Comparison of ENCODE assay signal across 14 cellular contexts in genomic region chr10:131159771-131160170, GRCh38.
DNase-seq lines count a peak whose midpoint lies in the region; ATAC-seq, FAIRE-seq and TF ChIP-seq lines count a peak whose summit lies in the region.
"Had no signal": no experiment of that assay in that cellular context is flagged by ENCODE, and none has a peak within 500 bp of the region (broad histone marks: within the 10 kb centered on the region; RNA-seq: fewer than 3 reads in every experiment).

No MANE protein-coding gene starts in this region.

- no peak overlapping the region for H4K8ac ChIP-seq in H1 (ENCODE audit: extremely low read depth, insufficient read depth, low read length)

- no peak overlapping the region for H3K4me2 ChIP-seq in H1 (ENCODE audit: insufficient read depth in 1 of 2, low read depth in 2 of 2, low read length in 2 of 2)
- H3K4me2 ChIP-seq: A549 had no signal

- TF ChIP-seq RAD21 in H1 (IDR thresholded peaks at IDR 0.05 in 1 of 2, conservative IDR thresholded peaks at IDR 0.05 in 1 of 2; ENCODE audit: low read depth in 2 of 2, low read length in 2 of 2), result no peak

- no peaks in the 10 kb centered on the region for H3K9me3 ChIP-seq in H1 (ENCODE audit: insufficient read depth in 2 of 2, low read depth in 1 of 2, low read length in 1 of 2)
- H3K9me3 ChIP-seq: A549 had no signal

- H3K27me3 ChIP-seq in H1 (replicated peaks in 1 of 4; ENCODE audit: control insufficient read depth in 3 of 4, extremely low read depth in 1 of 4, insufficient read depth in 3 of 4, low read length in 3 of 4), result no peaks in the 10 kb centered on the region
- H3K27me3 ChIP-seq: SJSA1 had no signal

- 87% methylated on average over 9 of the region's 9 CpGs; no CpG with 5 or more reads in 1 of the 2 experiments for WGBS in H1 (ENCODE audit: extremely low coverage in 1 of 2, insufficient coverage in 1 of 2, insufficient read length in 1 of 2, insufficient replicate concordance in 2 of 2, low coverage in 1 of 2, low lambda C conversion rate in 2 of 2, missing lambda C conversion rate in 1 of 2), 2 experiments

- POLR2A ChIA-PET in H1 (lab: Charles Lee; ENCODE audit: partially characterized antibody), result no interaction called here

- no peaks in the 10 kb centered on the region for H3K23me2 ChIP-seq in H1 (ENCODE audit: low read depth, low read length)

- no peaks in the 10 kb centered on the region for H3K4me1 ChIP-seq in H1 (replicated peaks in 1 of 4; ENCODE audit: control insufficient read depth in 3 of 4, insufficient read depth in 4 of 4, low read length in 3 of 4)
- H3K4me1 ChIP-seq: A549, SJSA1 had no signal

- H2AFZ ChIP-seq in H1 (ENCODE audit: low read length), result no peak overlapping the region

- no peaks in the 10 kb centered on the region for H3K79me2 ChIP-seq in H1 (ENCODE audit: control insufficient read depth in 1 of 2, insufficient read depth in 2 of 2, low read length in 2 of 2)

- H4K20me1 ChIP-seq in H1 (replicated peaks in 1 of 2; ENCODE audit: control insufficient read depth in 1 of 2, insufficient read depth in 2 of 2, low read length in 2 of 2), result no peaks in the 10 kb centered on the region

- no peak overlapping the region for H2BK20ac ChIP-seq in H1 (ENCODE audit: low read length)

- no peak overlapping the region for H3K18ac ChIP-seq in H1 (ENCODE audit: extremely low read depth, low read length)

- no peak for TF ChIP-seq POLR2A in H1 (IDR thresholded peaks at IDR 0.05; ENCODE audit: control extremely low read depth in 1 of 2, low read depth in 2 of 2, low read length in 2 of 2)

- CTCF ChIA-PET in H1 (lab: Charles Lee; ENCODE audit: partially characterized antibody), result interaction anchor here (0.6 to 1.1 kb wide), 2 partner anchors 73 to 378 kb away, joined by 3 read pairs; no protein-coding TSS in a partner anchor

- peak; percentile 14 for DNase-seq in NCI-H510A treated with DMSO at 0.1 percent for 48 hours (lab: John Stamatoyannopoulos, UW)
- DNase-seq in NCI-H510A (lab: John Stamatoyannopoulos, UW), result no peak
- peak; percentile 73 for DNase-seq in NCI-H2171 treated with DMSO at 0.1 percent for 48 hours (lab: John Stamatoyannopoulos, UW)
- no peak for DNase-seq in H1 (ENCODE audit: low read depth in 1 of 2, low spot score in 2 of 2)
- no peak for DNase-seq in NCI-H446 (lab: John Stamatoyannopoulos, UW)
- DNase-seq in NCI-H774 (lab: John Stamatoyannopoulos, UW), result no peak
- DNase-seq: COR-L47, IMR-90, NCI-H524 had no signal

- no peak overlapping the region for H3K4me3 ChIP-seq in H1 (ENCODE audit: extremely low read depth in 1 of 4, insufficient read depth in 2 of 4, low read depth in 3 of 4, low read length in 4 of 4)
- H3K4me3 ChIP-seq: A549, SJSA1 had no signal

- no peak overlapping the region for H2BK15ac ChIP-seq in H1 (ENCODE audit: low read length)

- no peak for TF ChIP-seq EP300 in H1 (IDR thresholded peaks at IDR 0.05; ENCODE audit: borderline replicate concordance in 1 of 2, low read depth in 2 of 2, low read length in 2 of 2)

- H4K5ac ChIP-seq in H1 (ENCODE audit: insufficient read length, low read depth, low read length), result no peak overlapping the region

- H2BK12ac ChIP-seq in H1 (ENCODE audit: low read depth, low read length), result no peak overlapping the region

- peak overlapping the region; percentile 35; the same call in 1 of the 2 replicates for H2BK5ac ChIP-seq in H1 (ENCODE audit: low read depth, low read length)

- H3K23ac ChIP-seq in H1 (ENCODE audit: insufficient read length), result no peak overlapping the region

- no peak overlapping the region for H3K14ac ChIP-seq in H1 (ENCODE audit: insufficient read length)

- no peak overlapping the region for H3K4ac ChIP-seq in H1 (replicated peaks; ENCODE audit: insufficient read length, low read depth, low read length)

- no peak for ATAC-seq in HG02938 (IDR thresholded peaks at IDR 0.05; ENCODE audit: unreplicated experiment)
- ATAC-seq: A549 had no signal

- no peak overlapping the region for H3K9ac ChIP-seq in H1 (replicated peaks in 1 of 4; ENCODE audit: extremely low read depth in 1 of 4, low read depth in 3 of 4, low read length in 3 of 4)

- H3K27ac ChIP-seq in H1 (ENCODE audit: low read depth, low read length), result no peak overlapping the region
- H3K27ac ChIP-seq: A549, RWPE1, SJSA1 had no signal

- FAIRE-seq in H1 (lab: Jason Lieb, UNC), result no peak
- FAIRE-seq: A549, H54 had no signal

- no peak for TF ChIP-seq CTCF in H1 (IDR thresholded peaks at IDR 0.05; ENCODE audit: control extremely low read depth in 1 of 3, insufficient read depth in 1 of 3, low read depth in 1 of 3, low read length in 3 of 3)

- no peaks in the 10 kb centered on the region for H3K79me1 ChIP-seq in H1 (ENCODE audit: low read depth, low read length)

- H3K36me3 ChIP-seq in H1 (ENCODE audit: control insufficient read depth in 2 of 4, insufficient read depth in 4 of 4, low read length in 3 of 4), result no peaks in the 10 kb centered on the region
- H3K36me3 ChIP-seq: SJSA1 had no signal

- no peak overlapping the region for H3K56ac ChIP-seq in H1 (replicated peaks; ENCODE audit: insufficient read length, low read depth, low read length)

- H2BK120ac ChIP-seq in H1 (replicated peaks; ENCODE audit: low read depth, low read length), result no peak overlapping the region

- H4K91ac ChIP-seq in H1 (replicated peaks; ENCODE audit: insufficient read length, low read length), result no peak overlapping the region

- no peak overlapping the region for H2AK5ac ChIP-seq in H1 (ENCODE audit: low read depth, low read length)

TF ChIP-seq in H1, 55 proteins besides CTCF, POLR2A, EP300 and RAD21:
- no peak for TF ChIP-seq RBBP5 (IDR thresholded peaks at IDR 0.05; ENCODE audit: borderline replicate concordance, low read depth, low read length)
- TF ChIP-seq CTBP2 (IDR thresholded peaks at IDR 0.05; ENCODE audit: borderline replicate concordance, insufficient read depth, insufficient read length, low read length), result no peak
- no peak for TF ChIP-seq BRCA1 (IDR thresholded peaks at IDR 0.05; ENCODE audit: low read depth, low read length)
- no peak for TF ChIP-seq CHD2 (IDR thresholded peaks at IDR 0.05; ENCODE audit: low read length)

Comparison
In these comparisons a context has a peak if more than half of its experiments do, and no peak if none do; other contexts are left out.
1. DNase-seq: peak in NCI-H510A treated with DMSO at 0.1 percent for 48 hours (single experiment) and NCI-H2171 treated with DMSO at 0.1 percent for 48 hours (single experiment); none in NCI-H510A (single experiment), H1 (0 of 2), NCI-H446 (0 of 2) and NCI-H774 (single experiment).